ENCODE assay signal across 19 cellular contexts in genomic region chr1:201724039-201724759, GRCh38.
A peak's percentile ranks its signal among the peaks of the same experiment; 100 is the strongest.
DNase-seq lines count a peak whose midpoint lies in the region; ATAC-seq and TF ChIP-seq lines count a peak whose summit lies in the region.
"Had no signal": no experiment of that assay in that cellular context is flagged by ENCODE, and none has a peak within 500 bp of the region (broad histone marks: within the 10 kb centered on the region; RNA-seq: fewer than 3 reads in every experiment).

No MANE protein-coding gene starts in this region.

- in situ Hi-C loops in mammary epithelial cell (cut with MboI; ENCODE audit: low sequenced_read_pairs in 2 of 2): no loop called here

- H4K20me1 ChIP-seq in mammary epithelial cell (ENCODE audit: insufficient read depth, low read length): no peaks in the 10 kb centered on the region

- ATAC-seq in right cardiac atrium (peak; percentile 69 to 71), sciatic nerve (no peak), HG02798 (IDR thresholded peaks at IDR 0.05; ENCODE audit: poor library complexity, unreplicated experiment) (no peak)
- ATAC-seq: activated T-helper 17 cell treated with anti-CD3 and anti-CD28 coated beads, Interleukin-2, amount 50 U/mL, for 72 hours; left lobe of liver had no signal

- H3K9me3 ChIP-seq in breast epithelium: no peaks in the 10 kb centered on the region
- no peaks in the 10 kb centered on the region for H3K9me3 ChIP-seq in mammary epithelial cell (replicated peaks; ENCODE audit: insufficient read depth, low read length)
- H3K9me3 ChIP-seq in right cardiac atrium (ENCODE audit: control insufficient read depth, low read length): no peaks in the 10 kb centered on the region
- H3K9me3 ChIP-seq in vagina: no peaks in the 10 kb centered on the region
- H3K9me3 ChIP-seq: HAP-1 had no signal

- H3K27me3 ChIP-seq in breast epithelium: no peaks in the 10 kb centered on the region
- no peaks in the 10 kb centered on the region for H3K27me3 ChIP-seq in mammary epithelial cell (ENCODE audit: insufficient read depth, low read length)
- H3K27me3 ChIP-seq in right cardiac atrium (ENCODE audit: control insufficient read depth, insufficient read depth): no peaks in the 10 kb centered on the region
- no peaks in the 10 kb centered on the region for H3K27me3 ChIP-seq in vagina

- dilution Hi-C loops in mammary epithelial cell (cut with HindIII; ENCODE audit: low sequenced_read_pairs): no loop called here

- no peak overlapping the region for H2AFZ ChIP-seq in mammary epithelial cell (ENCODE audit: low read depth, low read length)
- H2AFZ ChIP-seq: parathyroid adenoma had no signal

- H3K4me3 ChIP-seq in breast epithelium (no peak overlapping the region), mammary epithelial cell (replicated peaks in 1 of 3; ENCODE audit: insufficient read depth in 1 of 3, low read depth in 2 of 3, low read length in 3 of 3) (no peak overlapping the region), right cardiac atrium (ENCODE audit: low read length) (no peak overlapping the region), vagina (no peak overlapping the region)
- H3K4me3 ChIP-seq: HAP-1 had no signal

- DNase-seq in breast epithelium (ENCODE audit: low spot score in 2 of 2): no peak
- DNase-seq in mammary epithelial cell: no peak
- peak in 1 of 3 donors; percentile 73 for DNase-seq in right cardiac atrium
- DNase-seq in sciatic nerve (ENCODE audit: low spot score): peak; percentile 38
- no peak for DNase-seq in vagina (ENCODE audit: extremely low spot score in 2 of 2)
- no peak for DNase-seq in medulla oblongata (ENCODE audit: extremely low spot score)
- DNase-seq in SKM-1 treated with dmso at 0.1 percent for 144 hours (lab: John Stamatoyannopoulos, UW; ENCODE audit: unreplicated experiment): no peak
- DNase-seq: activated CD4-positive, alpha-beta T cell treated with anti-CD3 and anti-CD28 coated beads, Interleukin-2, amount 50 U/mL, for 1 hour; CD8-positive, alpha-beta memory T cell; GDM1; NCI-H2081 treated with DMSO at 0.1 percent for 48 hours; stimulated activated CD4-positive, alpha-beta T cell treated with anti-CD3 and anti-CD28 coated beads, Interleukin-2, amount 100 ng/mL, for 24 hours; T-helper 9 cell had no signal

- no peak overlapping the region for H3K9ac ChIP-seq in mammary epithelial cell (ENCODE audit: insufficient read depth, low read length)
- H3K9ac ChIP-seq: parathyroid adenoma had no signal

- BruUV-seq in mammary epithelial cell (replicated peaks; lab: Mats Ljungman, UMichigan): no TSS peak

- TF ChIP-seq POLR2A in breast epithelium (IDR thresholded peaks at IDR 0.05) (no peak), vagina (IDR thresholded peaks at IDR 0.05) (no peak)

- no peak overlapping the region for H3K4me2 ChIP-seq in mammary epithelial cell (ENCODE audit: insufficient read depth, low read depth, low read length)

- H3K36me3 ChIP-seq in breast epithelium: no peaks in the 10 kb centered on the region
- H3K36me3 ChIP-seq in mammary epithelial cell (ENCODE audit: insufficient read depth, low read length): no peaks in the 10 kb centered on the region
- H3K36me3 ChIP-seq in vagina: no peaks in the 10 kb centered on the region
- H3K36me3 ChIP-seq: HAP-1 had no signal

- H3K79me2 ChIP-seq in mammary epithelial cell (ENCODE audit: insufficient read depth, low read length): no peaks in the 10 kb centered on the region
- H3K79me2 ChIP-seq: parathyroid adenoma had no signal

- 84% methylated on average over 9 of the region's 9 CpGs for WGBS in mammary epithelial cell (ENCODE audit: low coverage, missing lambda C conversion rate)
- 29% methylated on average over 9 of the region's 9 CpGs for WGBS in right cardiac atrium

- intact Hi-C loops in breast epithelium (cut with DNase I; ENCODE audit: low total_unique reads) (no loop called here), mammary epithelial cell (cut with micrococcal nuclease) (no loop called here), right cardiac atrium (cut with DNase I) (no loop called here), sciatic nerve (cut with DNase I) (no loop called here), vagina (cut with DNase I) (no loop called here)

- H3K4me1 ChIP-seq in breast epithelium (peaks cover 0 to 4% of the 10 kb centered on the region in 2 donors), mammary epithelial cell (ENCODE audit: insufficient read depth, low read length) (no peaks in the 10 kb centered on the region), right cardiac atrium (ENCODE audit: control insufficient read depth, insufficient read depth, low read length) (peaks cover 12% of the 10 kb centered on the region), vagina (peaks cover 59% of the 10 kb centered on the region)
- H3K4me1 ChIP-seq: HAP-1, parathyroid adenoma had no signal

- CTCF ChIA-PET in mammary epithelial cell (lab: Charles Lee; ENCODE audit: low non-redundant PET): no interaction called here

- TF ChIP-seq CTCF in breast epithelium (IDR thresholded peaks at IDR 0.05): no peak
- TF ChIP-seq CTCF in mammary epithelial cell (conservative IDR thresholded peaks at IDR 0.05 in 1 of 2, IDR thresholded peaks at IDR 0.05 in 1 of 2; ENCODE audit: extremely low read depth in 1 of 2, insufficient read depth in 1 of 2, low read depth in 1 of 2, low read length in 2 of 2): no peak
- no peak for TF ChIP-seq CTCF in vagina (IDR thresholded peaks at IDR 0.05)

- H3K27ac ChIP-seq in breast epithelium (peak overlapping the region; percentile 55 to 84), mammary epithelial cell (ENCODE audit: insufficient read depth, low read depth, low read length) (no peak overlapping the region), right cardiac atrium (ENCODE audit: low read length) (peak overlapping the region; percentile 60), vagina (peak overlapping the region; percentile 71)
- H3K27ac ChIP-seq: 22Rv1, parathyroid adenoma had no signal

Comparison
In these comparisons a context has a peak if more than half of its experiments do, and no peak if none do; other contexts are left out.
1. ATAC-seq: peak in right cardiac atrium (2 of 2); none in sciatic nerve (single experiment) and HG02798 (single experiment).